Comparison of ENCODE assay signal across 33 cellular contexts in genomic region chrX:119211649-119212014, GRCh38.
"Had no signal": no experiment of that assay in that cellular context is flagged by ENCODE, and none has a peak within 500 bp of the region (broad histone marks: within the 10 kb centered on the region; RNA-seq: fewer than 3 reads in every experiment).

No MANE protein-coding gene starts in this region.

- H3K9me3 ChIP-seq: adrenal gland, breast epithelium had no signal

- H3K27me3 ChIP-seq: cardiac muscle cell had no signal

- H3K36me3 ChIP-seq: adrenal gland, breast epithelium, cardiac muscle cell had no signal

- H3K4me3 ChIP-seq: adrenal gland, breast epithelium, cardiac muscle cell, coronary artery, dorsolateral prefrontal cortex had no signal

- H3K4me1 ChIP-seq: adrenal gland, breast epithelium had no signal

- H3K36me3 Mint-ChIP-seq: activated CD4-positive, alpha-beta memory T cell treated with anti-CD3 and anti-CD28 coated beads for 36 hours; activated CD8-positive, alpha-beta memory T cell treated with anti-CD3 and anti-CD28 coated beads, Interleukin-2, amount 10 ng/mL, durations not matched to agents 7 days and 5 days; activated naive CD4-positive, alpha-beta T cell treated with anti-CD3 and anti-CD28 coated beads, Interleukin-2, amount 50 U/mL, for 24 hours; activated naive CD8-positive, alpha-beta T cell treated with anti-CD3 and anti-CD28 coated beads for 36 hours; brain had no signal

- DNase-seq: activated CD4-positive, alpha-beta memory T cell treated with anti-CD3 and anti-CD28 coated beads for 36 hours; activated CD4-positive, alpha-beta T cell treated with anti-CD3 and anti-CD28 coated beads for 36 hours; activated CD4-positive, alpha-beta T cell treated with anti-CD3 and anti-CD28 coated beads, Interleukin-2, amount 10 ng/mL, durations not matched to agents 24 days and 14 days; activated CD4-positive, CD25-positive, alpha-beta regulatory T cell; activated CD4-positive, CD25-positive, alpha-beta regulatory T cell treated with anti-CD3 and anti-CD28 coated beads, Interleukin-2, amount 50 U/mL, for 72 hours; activated CD8-positive, alpha-beta memory T cell treated with anti-CD3 and anti-CD28 coated beads, Interleukin-2, amount 10 ng/mL, durations not matched to agents 7 days and 5 days; activated CD8-positive, alpha-beta memory T cell treated with anti-CD3 and anti-CD28 coated beads, Interleukin-2, amount 50 U/mL, for 4 hours; activated CD8-positive, alpha-beta T cell treated with anti-CD3 and anti-CD28 coated beads, Interleukin-2, amount 10 ng/mL, durations not matched to agents 7 days and 5 days; activated effector memory CD4-positive, alpha-beta T cell treated with anti-CD3 and anti-CD28 coated beads, Interleukin-2, amount 50 U/mL, for 16 hours; activated naive CD4-positive, alpha-beta T cell treated with anti-CD3 and anti-CD28 coated beads for 36 hours; activated naive CD8-positive, alpha-beta T cell treated with anti-CD3 and anti-CD28 coated beads for 36 hours; activated naive CD8-positive, alpha-beta T cell treated with anti-CD3 and anti-CD28 coated beads, Interleukin-2, amount 50 U/mL, for 24 hours; activated T-cell treated with anti-CD3 and anti-CD28 coated beads, Interleukin-2, amount 50 U/mL, for 1 hour; activated T-cell treated with anti-CD3 and anti-CD28 coated beads, Interleukin-2, amount 50 U/mL, for 48 hours; adrenal gland; amygdala; aorta; dorsolateral prefrontal cortex; effector memory CD4-positive, alpha-beta T cell; endodermal cell; foreskin fibroblast; T-helper 1 cell; T-helper 17 cell had no signal

- H3K9me3 Mint-ChIP-seq: activated CD4-positive, alpha-beta memory T cell treated with anti-CD3 and anti-CD28 coated beads for 36 hours; activated CD4-positive, alpha-beta T cell treated with anti-CD3 and anti-CD28 coated beads, Interleukin-2, amount 10 ng/mL, durations not matched to agents 24 days and 14 days; activated naive CD4-positive, alpha-beta T cell treated with anti-CD3 and anti-CD28 coated beads for 36 hours; activated naive CD4-positive, alpha-beta T cell treated with anti-CD3 and anti-CD28 coated beads, Interleukin-2, amount 50 U/mL, for 24 hours; activated naive CD8-positive, alpha-beta T cell treated with anti-CD3 and anti-CD28 coated beads for 36 hours; activated naive CD8-positive, alpha-beta T cell treated with anti-CD3 and anti-CD28 coated beads, Interleukin-2, amount 50 U/mL, for 24 hours; activated T-helper 1 cell treated with anti-CD3 and anti-CD28 coated beads, Interleukin-12 subunit alpha, Interleukin-12 subunit beta, Interleukin-2, Interleukin-4 antibody, amounts not matched to agents 30 ng/mL and 10 ng/mL and 1 ng/mL, durations not matched to agents 14 hours and 24 hours and 36 hours; activated T-helper 2 cell treated with anti-CD3 and anti-CD28 coated beads, Interferon-gamma antibody, Interleukin-2, Interleukin-4, amounts not matched to agents 10 μg/mL and 5 μg/mL and 100 μg/mL, durations not matched to agents 14 hours and 24 hours and 36 hours; central memory CD8-positive, alpha-beta T cell; dendritic cell treated with granulocyte-macrophage colony-stimulating factor and Interleukin-4, amounts not matched to agents 40 ng/mL and 50 ng/mL, for 4 days had no signal

- H3K4me3 Mint-ChIP-seq: activated CD4-positive, alpha-beta memory T cell treated with anti-CD3 and anti-CD28 coated beads for 36 hours; activated CD4-positive, alpha-beta T cell treated with anti-CD3 and anti-CD28 coated beads for 36 hours; activated CD4-positive, alpha-beta T cell treated with anti-CD3 and anti-CD28 coated beads, Interleukin-2, amount 10 ng/mL, durations not matched to agents 24 days and 14 days; activated CD8-positive, alpha-beta memory T cell treated with anti-CD3 and anti-CD28 coated beads, Interleukin-2, amount 10 ng/mL, durations not matched to agents 7 days and 5 days; activated CD8-positive, alpha-beta T cell treated with anti-CD3 and anti-CD28 coated beads, Interleukin-2, amount 10 ng/mL, durations not matched to agents 7 days and 5 days; activated naive CD4-positive, alpha-beta T cell treated with anti-CD3 and anti-CD28 coated beads for 36 hours; activated naive CD4-positive, alpha-beta T cell treated with anti-CD3 and anti-CD28 coated beads, Interleukin-2, amount 50 U/mL, for 24 hours; activated naive CD8-positive, alpha-beta T cell treated with anti-CD3 and anti-CD28 coated beads for 36 hours; activated naive CD8-positive, alpha-beta T cell treated with anti-CD3 and anti-CD28 coated beads, Interleukin-2, amount 50 U/mL, for 24 hours; activated T-helper 1 cell treated with anti-CD3 and anti-CD28 coated beads, Interleukin-12 subunit alpha, Interleukin-12 subunit beta, Interleukin-2, Interleukin-4 antibody, amounts not matched to agents 30 ng/mL and 10 ng/mL and 1 ng/mL, durations not matched to agents 14 hours and 24 hours and 36 hours; brain; central memory CD8-positive, alpha-beta T cell; dendritic cell treated with granulocyte-macrophage colony-stimulating factor and Interleukin-4, amounts not matched to agents 40 ng/mL and 50 ng/mL, for 4 days; endodermal cell; T-helper 17 cell had no signal

- H3K27ac ChIP-seq: adrenal gland, breast epithelium, cardiac muscle cell, coronary artery, dorsolateral prefrontal cortex had no signal

- ATAC-seq: activated CD4-positive, alpha-beta T cell treated with anti-CD3 and anti-CD28 coated beads for 36 hours; activated CD8-positive, alpha-beta memory T cell treated with anti-CD3 and anti-CD28 coated beads, Interleukin-2, amount 10 ng/mL, durations not matched to agents 7 days and 5 days; activated CD8-positive, alpha-beta T cell treated with anti-CD3 and anti-CD28 coated beads, Interleukin-2, amount 10 ng/mL, durations not matched to agents 7 days and 5 days; activated naive CD8-positive, alpha-beta T cell treated with anti-CD3 and anti-CD28 coated beads, Interleukin-2, amount 50 U/mL, for 24 hours; esophagus mucosa; T-helper 17 cell had no signal

- H3K4me1 Mint-ChIP-seq: activated CD4-positive, alpha-beta T cell treated with anti-CD3 and anti-CD28 coated beads for 36 hours; activated CD4-positive, alpha-beta T cell treated with anti-CD3 and anti-CD28 coated beads, Interleukin-2, amount 10 ng/mL, durations not matched to agents 24 days and 14 days; activated CD8-positive, alpha-beta memory T cell treated with anti-CD3 and anti-CD28 coated beads, Interleukin-2, amount 10 ng/mL, durations not matched to agents 7 days and 5 days; activated naive CD4-positive, alpha-beta T cell treated with anti-CD3 and anti-CD28 coated beads, Interleukin-2, amount 50 U/mL, for 24 hours; activated naive CD8-positive, alpha-beta T cell treated with anti-CD3 and anti-CD28 coated beads for 36 hours; activated naive CD8-positive, alpha-beta T cell treated with anti-CD3 and anti-CD28 coated beads, Interleukin-2, amount 50 U/mL, for 24 hours; brain; central memory CD8-positive, alpha-beta T cell; T-helper 17 cell had no signal

- H3K27ac Mint-ChIP-seq: activated CD4-positive, alpha-beta memory T cell treated with anti-CD3 and anti-CD28 coated beads for 36 hours; activated CD4-positive, alpha-beta T cell treated with anti-CD3 and anti-CD28 coated beads for 36 hours; activated CD4-positive, alpha-beta T cell treated with anti-CD3 and anti-CD28 coated beads, Interleukin-2, amount 10 ng/mL, durations not matched to agents 24 days and 14 days; activated CD8-positive, alpha-beta memory T cell treated with anti-CD3 and anti-CD28 coated beads, Interleukin-2, amount 10 ng/mL, durations not matched to agents 7 days and 5 days; activated CD8-positive, alpha-beta T cell treated with anti-CD3 and anti-CD28 coated beads, Interleukin-2, amount 10 ng/mL, durations not matched to agents 7 days and 5 days; activated naive CD4-positive, alpha-beta T cell treated with anti-CD3 and anti-CD28 coated beads for 36 hours; activated naive CD4-positive, alpha-beta T cell treated with anti-CD3 and anti-CD28 coated beads, Interleukin-2, amount 50 U/mL, for 24 hours; activated naive CD8-positive, alpha-beta T cell treated with anti-CD3 and anti-CD28 coated beads for 36 hours; activated naive CD8-positive, alpha-beta T cell treated with anti-CD3 and anti-CD28 coated beads, Interleukin-2, amount 50 U/mL, for 24 hours; activated T-helper 1 cell treated with anti-CD3 and anti-CD28 coated beads, Interleukin-12 subunit alpha, Interleukin-12 subunit beta, Interleukin-2, Interleukin-4 antibody, amounts not matched to agents 30 ng/mL and 10 ng/mL and 1 ng/mL, durations not matched to agents 14 hours and 24 hours and 36 hours; activated T-helper 2 cell treated with anti-CD3 and anti-CD28 coated beads, Interferon-gamma antibody, Interleukin-2, Interleukin-4, amounts not matched to agents 10 μg/mL and 5 μg/mL and 100 μg/mL, durations not matched to agents 14 hours and 24 hours and 36 hours; brain; dendritic cell treated with granulocyte-macrophage colony-stimulating factor and Interleukin-4, amounts not matched to agents 40 ng/mL and 50 ng/mL, for 4 days; endodermal cell; T-helper 17 cell had no signal
